Comparison of ENCODE assay signal across 27 cellular contexts in genomic region chr6:1518855-1519254, GRCh38.
DNase-seq lines count a peak whose midpoint lies in the region; ATAC-seq, FAIRE-seq and TF ChIP-seq lines count a peak whose summit lies in the region.
"Had no signal": no experiment of that assay in that cellular context is flagged by ENCODE, and none has a peak within 500 bp of the region (broad histone marks: within the 10 kb centered on the region; RNA-seq: fewer than 3 reads in every experiment).

No MANE protein-coding gene starts in this region.

- TF ChIP-seq CTCF in HepG2 (CRISPR knock-in tag; IDR thresholded peaks at IDR 0.05) (no peak), right lobe of liver (IDR thresholded peaks at IDR 0.05) (no peak), K562 (IDR thresholded peaks at IDR 0.05 in 2 of 3, conservative IDR thresholded peaks at IDR 0.05 in 1 of 3; ENCODE audit: insufficient read depth in 2 of 3, low read depth in 1 of 3, low read length in 3 of 3) (no peak), type B pancreatic cell (conservative IDR thresholded peaks at IDR 0.05) (no peak)

- no peak for FAIRE-seq in HepG2 (lab: Jason Lieb, UNC)
- no peak for FAIRE-seq in K562 (lab: Jason Lieb, UNC)
- FAIRE-seq: A204.1, GM12891, GM19239 had no signal

- H3K27ac ChIP-seq in HepG2 (ENCODE audit: extremely low read length, insufficient read depth, low read length) (no peak overlapping the region), right lobe of liver (no peak overlapping the region), K562 (ENCODE audit: extremely low read depth, low read depth, low read length) (no peak overlapping the region)
- H3K27ac ChIP-seq: BLaER1 had no signal

- in situ Hi-C loops in HepG2 (cut with HindIII; ENCODE audit: extremely low pct_ligation_motif_present, low pct_unique_long_range_greater_than_20kb) (no loop called here), K562 (cut with MboI) (no loop called here)

- TF ChIP-seq RAD21 in HepG2 (CRISPR knock-in tag; IDR thresholded peaks at IDR 0.05) (no peak), K562 (CRISPR knock-in tag; conservative IDR thresholded peaks at IDR 0.05 in 1 of 2, IDR thresholded peaks at IDR 0.05 in 1 of 2) (no peak)

- H2AFZ ChIP-seq in HepG2 (ENCODE audit: low read length) (no peak overlapping the region), K562 (ENCODE audit: low read depth, low read length) (no peak overlapping the region)

- intact Hi-C loops in HepG2 (cut with micrococcal nuclease; ENCODE audit: unreplicated experiment): no loop called here
- intact Hi-C loops in right lobe of liver (cut with DNase I): no loop called here
- intact Hi-C loops in K562 (cut with micrococcal nuclease): no loop called here
- intact Hi-C loops in activated T-helper 1 cell treated with anti-CD3 and anti-CD28 coated beads, Interleukin-12 subunit alpha, Interleukin-12 subunit beta, Interleukin-2, Interleukin-4 antibody, amounts not matched to agents 30 ng/mL and 10 ng/mL and 1 ng/mL, durations not matched to agents 14 hours and 24 hours and 36 hours (cut with micrococcal nuclease): no loop called here

- H3K36me3 ChIP-seq in HepG2 (replicated peaks in 1 of 2; ENCODE audit: control insufficient read depth in 1 of 2, insufficient read depth in 2 of 2, low read length in 2 of 2) (no peaks in the 10 kb centered on the region), right lobe of liver (no peaks in the 10 kb centered on the region), K562 (ENCODE audit: control insufficient read depth, insufficient read depth, low read length) (no peaks in the 10 kb centered on the region)
- H3K36me3 ChIP-seq: BE2C, BLaER1 had no signal

- no peaks in the 10 kb centered on the region for H3K9me1 ChIP-seq in K562 (ENCODE audit: control insufficient read depth, insufficient read depth, low read length)

- DNase-seq in HepG2 (ENCODE audit: low spot score) (no peak), right lobe of liver (no peak), M059J (ENCODE audit: low read depth) (peak; percentile 34), K562 (ENCODE audit: extremely low read depth in 1 of 4, low spot score in 3 of 4) (no peak), type B pancreatic cell (ENCODE audit: extremely low spot score, unreplicated experiment) (no peak), middle frontal gyrus (ENCODE audit: extremely low spot score, low spot score) (no peak)
- DNase-seq in activated T-helper 1 cell treated with anti-CD3 and anti-CD28 coated beads, Interleukin-12 subunit alpha, Interleukin-12 subunit beta, Interleukin-2, Interleukin-4 antibody, amounts not matched to agents 30 ng/mL and 10 ng/mL and 1 ng/mL, durations not matched to agents 14 hours and 24 hours and 36 hours (ENCODE audit: low spot score): no peak
- DNase-seq: 8988T; ACHN; BE2C; C1 segment of cervical spinal cord; CD4-positive, alpha-beta memory T cell; CD4-positive, CD25-positive, alpha-beta regulatory T cell; CD8-positive, alpha-beta memory T cell; COR-L47; DMS 273 treated with DMSO at 0.1 percent for 48 hours; DMS153; DMS53; DMS79; DND-41; EL; GDM1 had no signal

- H3K4me1 ChIP-seq in HepG2 (ENCODE audit: insufficient read depth, low read length) (peaks cover 2% of the 10 kb centered on the region; the same call in 1 of the 2 replicates), right lobe of liver (no peaks in the 10 kb centered on the region), K562 (replicated peaks in 1 of 2; ENCODE audit: control insufficient read depth in 2 of 2, insufficient read depth in 2 of 2, low read length in 2 of 2) (peaks cover 0 to 11% of the 10 kb centered on the region in 2 experiments; a peak in 2 of 5 replicates)
- H3K4me1 ChIP-seq: BE2C, BLaER1 had no signal

- POLR2A ChIA-PET in HepG2 (lab: Yijun Ruan, JAX) (no interaction called here), K562 (lab: Yijun Ruan, JAX) (no interaction called here)

- ATAC-seq in HepG2 (no peak), right lobe of liver (no peak), K562 (no peak)

- 67% methylated on average over 4 of the region's 8 CpGs for WGBS in HepG2 (ENCODE audit: low lambda C conversion rate)
- whole genome bisulfite sequencing in right lobe of liver (ENCODE audit: insufficient coverage, low coverage, low lambda C conversion rate, missing lambda C conversion rate): no CpG with 5 or more reads among the region's 8 CpGs
- WGBS in K562 (ENCODE audit: insufficient coverage, low coverage, missing lambda C conversion rate): 2% methylated on average over 8 of the region's 8 CpGs

- H3K9me3 Mint-ChIP-seq in type B pancreatic cell: no peaks in the 10 kb centered on the region
- no peaks in the 10 kb centered on the region for H3K9me3 Mint-ChIP-seq in activated T-helper 1 cell treated with anti-CD3 and anti-CD28 coated beads, Interleukin-12 subunit alpha, Interleukin-12 subunit beta, Interleukin-2, Interleukin-4 antibody, amounts not matched to agents 30 ng/mL and 10 ng/mL and 1 ng/mL, durations not matched to agents 14 hours and 24 hours and 36 hours

- no peak overlapping the region for H3K4me3 Mint-ChIP-seq in type B pancreatic cell
- no peak overlapping the region for H3K4me3 Mint-ChIP-seq in activated T-helper 1 cell treated with anti-CD3 and anti-CD28 coated beads, Interleukin-12 subunit alpha, Interleukin-12 subunit beta, Interleukin-2, Interleukin-4 antibody, amounts not matched to agents 30 ng/mL and 10 ng/mL and 1 ng/mL, durations not matched to agents 14 hours and 24 hours and 36 hours
- H3K4me3 Mint-ChIP-seq: CD14-positive monocyte; CD4-positive, alpha-beta memory T cell; CD4-positive, CD25-positive, alpha-beta regulatory T cell; CD8-positive, alpha-beta memory T cell had no signal

- H3K27ac Mint-ChIP-seq in type B pancreatic cell: no peak overlapping the region
- no peak overlapping the region for H3K27ac Mint-ChIP-seq in activated T-helper 1 cell treated with anti-CD3 and anti-CD28 coated beads, Interleukin-12 subunit alpha, Interleukin-12 subunit beta, Interleukin-2, Interleukin-4 antibody, amounts not matched to agents 30 ng/mL and 10 ng/mL and 1 ng/mL, durations not matched to agents 14 hours and 24 hours and 36 hours
- H3K27ac Mint-ChIP-seq: CD4-positive, alpha-beta memory T cell; CD4-positive, CD25-positive, alpha-beta regulatory T cell; CD8-positive, alpha-beta memory T cell had no signal

- peaks cover 14% of the 10 kb centered on the region for H3K27me3 Mint-ChIP-seq in type B pancreatic cell
- peaks cover 15% of the 10 kb centered on the region for H3K27me3 Mint-ChIP-seq in activated T-helper 1 cell treated with anti-CD3 and anti-CD28 coated beads, Interleukin-12 subunit alpha, Interleukin-12 subunit beta, Interleukin-2, Interleukin-4 antibody, amounts not matched to agents 30 ng/mL and 10 ng/mL and 1 ng/mL, durations not matched to agents 14 hours and 24 hours and 36 hours (ENCODE audit: insufficient read depth)

- H3K9ac ChIP-seq in HepG2 (ENCODE audit: insufficient read depth, low read depth, low read length): no peak overlapping the region
- no peak overlapping the region for H3K9ac ChIP-seq in K562 (ENCODE audit: insufficient read depth in 1 of 2, low read depth in 2 of 2, low read length in 2 of 2)
- H3K9ac ChIP-seq: BLaER1 had no signal

- H3K4me3 ChIP-seq in HepG2 (replicated peaks in 1 of 3; ENCODE audit: insufficient read depth in 1 of 3, low read depth in 2 of 3, low read length in 3 of 3) (no peak overlapping the region), right lobe of liver (no peak overlapping the region), K562 (no peak overlapping the region)
- H3K4me3 ChIP-seq: BLaER1 had no signal

- no peak for TF ChIP-seq POLR2A in HepG2 (IDR thresholded peaks at IDR 0.05; ENCODE audit: insufficient read depth in 1 of 2, low read depth in 2 of 2, low read length in 2 of 2)
- no peak for TF ChIP-seq POLR2A in right lobe of liver (IDR thresholded peaks at IDR 0.05)
- TF ChIP-seq POLR2A in K562 (conservative IDR thresholded peaks at IDR 0.05): no peak

- TF ChIP-seq EP300 in HepG2 (IDR thresholded peaks at IDR 0.05; ENCODE audit: low read depth in 2 of 2, low read length in 2 of 2): no peak
- TF ChIP-seq EP300 in HepG2 (CRISPR knock-in tag; IDR thresholded peaks at IDR 0.05; ENCODE audit: borderline replicate concordance): no peak
- no peak for TF ChIP-seq EP300 in K562 (IDR thresholded peaks at IDR 0.05; ENCODE audit: low read length)

- H3K9me3 ChIP-seq in HepG2 (ENCODE audit: low read length): no peaks in the 10 kb centered on the region
- H3K9me3 ChIP-seq in right lobe of liver: no peaks in the 10 kb centered on the region
- H3K9me3 ChIP-seq in K562 (replicated peaks; ENCODE audit: control insufficient read depth, insufficient read depth, low read depth, low read length): no peaks in the 10 kb centered on the region
- H3K9me3 ChIP-seq: BE2C had no signal

- H3K27me3 ChIP-seq in HepG2 (ENCODE audit: control insufficient read depth in 1 of 2, insufficient read depth in 2 of 2, low read length in 2 of 2): peaks cover 3 to 59% of the 10 kb centered on the region in 2 experiments
- no peaks in the 10 kb centered on the region for H3K27me3 ChIP-seq in right lobe of liver
- peaks cover 0 to 38% of the 10 kb centered on the region in 2 experiments for H3K27me3 ChIP-seq in K562 (ENCODE audit: control insufficient read depth in 2 of 2, insufficient read depth in 2 of 2, low read length in 2 of 2)
- H3K27me3 ChIP-seq: BLaER1 had no signal

- H3K36me3 Mint-ChIP-seq in type B pancreatic cell: no peaks in the 10 kb centered on the region
- no peaks in the 10 kb centered on the region for H3K36me3 Mint-ChIP-seq in activated T-helper 1 cell treated with anti-CD3 and anti-CD28 coated beads, Interleukin-12 subunit alpha, Interleukin-12 subunit beta, Interleukin-2, Interleukin-4 antibody, amounts not matched to agents 30 ng/mL and 10 ng/mL and 1 ng/mL, durations not matched to agents 14 hours and 24 hours and 36 hours (ENCODE audit: low read depth)
- H3K36me3 Mint-ChIP-seq: CD14-positive monocyte; CD4-positive, CD25-positive, alpha-beta regulatory T cell; CD8-positive, alpha-beta memory T cell had no signal

- BruUV-seq in HepG2 (replicated peaks; lab: Mats Ljungman, UMichigan) (no TSS peak), K562 (replicated peaks; lab: Mats Ljungman, UMichigan) (no TSS peak)

- CTCF ChIA-PET in HepG2 (lab: Yijun Ruan, JAX; ENCODE audit: low intra/inter-chr PET ratio, low total read pairs) (no interaction called here), K562 (lab: Yijun Ruan, JAX; ENCODE audit: low intra/inter-chr PET ratio) (no interaction called here)

- H3K4me2 ChIP-seq in HepG2 (ENCODE audit: low read depth, low read length): no peak overlapping the region
- H3K4me2 ChIP-seq in K562 (ENCODE audit: insufficient read depth, low read length): no peak overlapping the region
- H3K4me2 ChIP-seq: BLaER1 had no signal

- no peaks in the 10 kb centered on the region for H4K20me1 ChIP-seq in HepG2 (ENCODE audit: insufficient read depth, low read length)
- H4K20me1 ChIP-seq in K562 (replicated peaks; ENCODE audit: control insufficient read depth, insufficient read depth, low read length): 0 out of 2 replicates have a peak, but pooled peaks cover 3% of the 10 kb centered on the region
- H4K20me1 ChIP-seq: BLaER1 had no signal

- H3K79me2 ChIP-seq in HepG2 (ENCODE audit: insufficient read depth, low read length) (no peaks in the 10 kb centered on the region), K562 (ENCODE audit: control insufficient read depth, insufficient read depth, low read length) (no peaks in the 10 kb centered on the region)

- peaks cover 22% of the 10 kb centered on the region for H3K4me1 Mint-ChIP-seq in type B pancreatic cell (ENCODE audit: unreplicated experiment)
- H3K4me1 Mint-ChIP-seq in activated T-helper 1 cell treated with anti-CD3 and anti-CD28 coated beads, Interleukin-12 subunit alpha, Interleukin-12 subunit beta, Interleukin-2, Interleukin-4 antibody, amounts not matched to agents 30 ng/mL and 10 ng/mL and 1 ng/mL, durations not matched to agents 14 hours and 24 hours and 36 hours (ENCODE audit: low read depth): no peaks in the 10 kb centered on the region

Comparison
In these comparisons a context has a peak if more than half of its experiments do, and no peak if none do; other contexts are left out.
1. Of the 241 proteins assayed by ChIP-seq in both HepG2 and K562: peak only in HepG2: none; only in K562: none; in both: RFX1; in neither: 240.